Comparison of ENCODE assay signal across 8 cellular contexts in genomic region chr5:68010740-68011139, GRCh38.
"Had no signal": no experiment of that assay in that cellular context is flagged by ENCODE, and none has a peak within 500 bp of the region (broad histone marks: within the 10 kb centered on the region; RNA-seq: fewer than 3 reads in every experiment).

No MANE protein-coding gene starts in this region.

- DNase-seq: GM23248, GOT3, H7, HFFc6 had no signal

- H3K9ac ChIP-seq: GM23248 had no signal

- ATAC-seq: HCT116, HepG2 had no signal

- H3K36me3 ChIP-seq: HAP-1 had no signal

- H2AFZ ChIP-seq: GM23248 had no signal

- H3K4me3 ChIP-seq: GM23248, HAP-1 had no signal

- H3K9me3 ChIP-seq: HAP-1 had no signal

- H3K27ac ChIP-seq: HL-60 had no signal

- H3K4me1 ChIP-seq: HAP-1 had no signal
